Comparison of ENCODE assay signal across 30 cellular contexts in genomic region chr11:71137376-71137775, GRCh38.
"Had no signal": no experiment of that assay in that cellular context is flagged by ENCODE, and none has a peak within 500 bp of the region (broad histone marks: within the 10 kb centered on the region; RNA-seq: fewer than 3 reads in every experiment).

No MANE protein-coding gene starts in this region.

- DNase-seq: activated CD4-positive, alpha-beta memory T cell treated with anti-CD3 and anti-CD28 coated beads, Interleukin-2, amount 10 ng/mL, durations not matched to agents 7 days and 5 days; activated CD4-positive, alpha-beta T cell treated with anti-CD3 and anti-CD28 coated beads for 1 hour; activated CD4-positive, alpha-beta T cell treated with anti-CD3 and anti-CD28 coated beads for 4 hours; activated CD4-positive, alpha-beta T cell treated with anti-CD3 and anti-CD28 coated beads, Interleukin-2, amount 10 ng/mL, durations not matched to agents 7 days and 5 days; activated CD4-positive, alpha-beta T cell treated with anti-CD3 and anti-CD28 coated beads, Interleukin-2, amount 50 U/mL, for 4 hours; activated CD8-positive, alpha-beta memory T cell treated with anti-CD3 and anti-CD28 coated beads, Interleukin-2, amount 50 U/mL, for 48 hours; activated naive CD4-positive, alpha-beta T cell treated with anti-CD3 and anti-CD28 coated beads for 36 hours; activated naive CD8-positive, alpha-beta T cell treated with anti-CD3 and anti-CD28 coated beads for 36 hours; activated naive CD8-positive, alpha-beta T cell treated with anti-CD3 and anti-CD28 coated beads, Interleukin-2, amount 50 U/mL, for 24 hours; activated T-cell treated with anti-CD3 and anti-CD28 coated beads for 4 hours; activated T-cell treated with anti-CD3 and anti-CD28 coated beads, Interleukin-2, amount 50 U/mL, for 24 hours; activated T-cell treated with anti-CD3 and anti-CD28 coated beads, Interleukin-2, amount 50 U/mL, for 72 hours; adrenal gland; amygdala; aorta; body of pancreas; caudate nucleus; cortex of kidney; dermis blood vessel endothelial cell; effector CD4-positive, alpha-beta T cell; effector memory CD8-positive, alpha-beta T cell; esophagus squamous epithelium; foreskin melanocyte; T-helper 2 cell had no signal

- H3K4me3 ChIP-seq: adrenal gland, body of pancreas, esophagus squamous epithelium, gastroesophageal sphincter had no signal

- H3K4me3 Mint-ChIP-seq: activated CD4-positive, alpha-beta memory T cell treated with anti-CD3 and anti-CD28 coated beads, Interleukin-2, amount 10 ng/mL, durations not matched to agents 7 days and 5 days; activated CD4-positive, alpha-beta T cell treated with anti-CD3 and anti-CD28 coated beads, Interleukin-2, amount 10 ng/mL, durations not matched to agents 7 days and 5 days; activated naive CD4-positive, alpha-beta T cell treated with anti-CD3 and anti-CD28 coated beads for 36 hours; activated naive CD4-positive, alpha-beta T cell treated with anti-CD3 and anti-CD28 coated beads, Interleukin-2, amount 50 U/mL, for 24 hours; activated naive CD8-positive, alpha-beta T cell treated with anti-CD3 and anti-CD28 coated beads for 36 hours; activated naive CD8-positive, alpha-beta T cell treated with anti-CD3 and anti-CD28 coated beads, Interleukin-2, amount 50 U/mL, for 24 hours; activated T-cell treated with anti-CD3 and anti-CD28 coated beads, Interleukin-2, amount 50 U/mL, for 24 hours; activated T-cell treated with anti-CD3 and anti-CD28 coated beads, Interleukin-2, amount 50 U/mL, for 72 hours; effector memory CD8-positive, alpha-beta T cell had no signal

- H3K27ac ChIP-seq: adrenal gland, body of pancreas, epithelial cell of prostate, esophagus squamous epithelium, gastroesophageal sphincter had no signal

- H3K36me3 Mint-ChIP-seq: activated naive CD4-positive, alpha-beta T cell treated with anti-CD3 and anti-CD28 coated beads, Interleukin-2, amount 50 U/mL, for 24 hours; activated naive CD8-positive, alpha-beta T cell treated with anti-CD3 and anti-CD28 coated beads for 36 hours had no signal

- H3K36me3 ChIP-seq: adrenal gland, esophagus squamous epithelium, gastroesophageal sphincter had no signal

- H3K9me3 ChIP-seq: adrenal gland, body of pancreas, esophagus squamous epithelium, gastroesophageal sphincter had no signal

- H3K9me3 Mint-ChIP-seq: activated naive CD4-positive, alpha-beta T cell treated with anti-CD3 and anti-CD28 coated beads for 36 hours; activated naive CD4-positive, alpha-beta T cell treated with anti-CD3 and anti-CD28 coated beads, Interleukin-2, amount 50 U/mL, for 24 hours; activated naive CD8-positive, alpha-beta T cell treated with anti-CD3 and anti-CD28 coated beads for 36 hours; activated naive CD8-positive, alpha-beta T cell treated with anti-CD3 and anti-CD28 coated beads, Interleukin-2, amount 50 U/mL, for 24 hours; activated T-cell treated with anti-CD3 and anti-CD28 coated beads, Interleukin-2, amount 50 U/mL, for 24 hours; activated T-cell treated with anti-CD3 and anti-CD28 coated beads, Interleukin-2, amount 50 U/mL, for 72 hours had no signal

- H3K27ac Mint-ChIP-seq: activated CD4-positive, alpha-beta memory T cell treated with anti-CD3 and anti-CD28 coated beads, Interleukin-2, amount 10 ng/mL, durations not matched to agents 7 days and 5 days; activated CD4-positive, alpha-beta T cell treated with anti-CD3 and anti-CD28 coated beads, Interleukin-2, amount 10 ng/mL, durations not matched to agents 7 days and 5 days; activated naive CD4-positive, alpha-beta T cell treated with anti-CD3 and anti-CD28 coated beads for 36 hours; activated naive CD4-positive, alpha-beta T cell treated with anti-CD3 and anti-CD28 coated beads, Interleukin-2, amount 50 U/mL, for 24 hours; activated naive CD8-positive, alpha-beta T cell treated with anti-CD3 and anti-CD28 coated beads for 36 hours; activated naive CD8-positive, alpha-beta T cell treated with anti-CD3 and anti-CD28 coated beads, Interleukin-2, amount 50 U/mL, for 24 hours; activated T-cell treated with anti-CD3 and anti-CD28 coated beads, Interleukin-2, amount 50 U/mL, for 24 hours; activated T-cell treated with anti-CD3 and anti-CD28 coated beads, Interleukin-2, amount 50 U/mL, for 72 hours; effector memory CD8-positive, alpha-beta T cell had no signal

- H3K27me3 Mint-ChIP-seq: activated CD4-positive, alpha-beta memory T cell treated with anti-CD3 and anti-CD28 coated beads, Interleukin-2, amount 10 ng/mL, durations not matched to agents 7 days and 5 days; activated CD4-positive, alpha-beta T cell treated with anti-CD3 and anti-CD28 coated beads, Interleukin-2, amount 10 ng/mL, durations not matched to agents 7 days and 5 days; activated T-cell treated with anti-CD3 and anti-CD28 coated beads, Interleukin-2, amount 50 U/mL, for 24 hours had no signal

- ATAC-seq: activated naive CD8-positive, alpha-beta T cell treated with anti-CD3 and anti-CD28 coated beads, Interleukin-2, amount 50 U/mL, for 24 hours; activated T-cell treated with anti-CD3 and anti-CD28 coated beads, Interleukin-2, amount 50 U/mL, for 72 hours; body of pancreas; effector memory CD8-positive, alpha-beta T cell; gastroesophageal sphincter had no signal

- H3K4me1 ChIP-seq: adrenal gland had no signal

- H3K27me3 ChIP-seq: adrenal gland, body of pancreas, esophagus squamous epithelium, gastroesophageal sphincter had no signal

- FAIRE-seq: colon, endometrium, endothelial cell of umbilical vein had no signal

- H3K4me1 Mint-ChIP-seq: activated CD4-positive, alpha-beta memory T cell treated with anti-CD3 and anti-CD28 coated beads, Interleukin-2, amount 10 ng/mL, durations not matched to agents 7 days and 5 days; activated CD4-positive, alpha-beta T cell treated with anti-CD3 and anti-CD28 coated beads, Interleukin-2, amount 10 ng/mL, durations not matched to agents 7 days and 5 days; activated naive CD4-positive, alpha-beta T cell treated with anti-CD3 and anti-CD28 coated beads, Interleukin-2, amount 50 U/mL, for 24 hours; activated naive CD8-positive, alpha-beta T cell treated with anti-CD3 and anti-CD28 coated beads for 36 hours; activated naive CD8-positive, alpha-beta T cell treated with anti-CD3 and anti-CD28 coated beads, Interleukin-2, amount 50 U/mL, for 24 hours had no signal
